21 cellular contexts compared by ENCODE assay signal in the genomic region with DNA sequence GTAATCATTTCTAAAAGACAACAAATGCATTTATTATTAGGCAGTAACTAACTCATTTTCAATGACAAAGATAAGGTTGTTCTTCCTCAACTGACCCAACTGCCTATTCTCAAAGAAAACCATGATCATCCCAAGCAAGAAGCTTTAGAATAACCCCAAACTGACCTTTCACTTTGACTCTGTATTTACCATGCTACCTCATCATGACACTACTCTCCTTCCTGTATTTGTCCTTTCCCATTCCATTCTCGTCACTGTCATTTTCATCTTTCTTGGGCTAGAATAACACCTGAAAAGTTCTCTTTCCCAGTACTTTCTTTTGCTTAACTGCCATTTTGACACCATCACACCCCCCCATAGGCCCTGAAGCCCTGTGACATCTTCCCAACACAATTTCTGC. TPM values are rescaled to one million over a fixed set of nuclear protein-coding genes. Genes with fewer than 3 reads are reported as not detected.
DNase-seq lines count a peak whose midpoint lies in the region; ATAC-seq, FAIRE-seq and TF ChIP-seq lines count a peak whose summit lies in the region.
"Had no signal": no experiment of that assay in that cellular context is flagged by ENCODE, and none has a peak within 500 bp of the region (broad histone marks: within the 10 kb centered on the region; RNA-seq: fewer than 3 reads in every experiment).

No MANE protein-coding gene starts in this region.

- no peak for DNase-seq in activated CD4-positive, alpha-beta T cell treated with anti-CD3 and anti-CD28 coated beads for 36 hours
- no peak for DNase-seq in activated CD4-positive, alpha-beta T cell treated with anti-CD3 and anti-CD28 coated beads for 48 hours
- DNase-seq in CD4-positive, alpha-beta T cell: no peak
- DNase-seq in GM19239 (ENCODE audit: insufficient read length, low spot score): no peak
- DNase-seq in activated T-helper 2 cell treated with anti-CD3 and anti-CD28 coated beads, Interferon-gamma antibody, Interleukin-2, Interleukin-4, amounts not matched to agents 10 μg/mL and 5 μg/mL and 100 μg/mL, durations not matched to agents 14 hours and 24 hours and 36 hours (ENCODE audit: low spot score): no peak
- DNase-seq in mesendoderm: no peak
- no peak for DNase-seq in putamen (ENCODE audit: low spot score)
- no peak for DNase-seq in SW 1271 (lab: John Stamatoyannopoulos, UW)
- DNase-seq: activated CD4-positive, alpha-beta T cell treated with anti-CD3 and anti-CD28 coated beads, Interleukin-2, amount 10 ng/mL, durations not matched to agents 7 days and 5 days; amygdala; GOT3; naive B cell; NCI-H146; NCI-H2107; OCI-M1; stimulated activated naive CD4-positive, alpha-beta T cell treated with Interleukin-2 at 50 U/mL for 16 hours had no signal

- no peak for TF ChIP-seq CTCF in CD4-positive, alpha-beta T cell (IDR thresholded peaks at IDR 0.05)

- H3K9me3 ChIP-seq in CD4-positive, alpha-beta T cell (ENCODE audit: control insufficient read depth, low read length): no peaks in the 10 kb centered on the region
- H3K9me3 ChIP-seq: prostate gland had no signal

- H2AK5ac ChIP-seq in mesendoderm (ENCODE audit: low read length): no peak overlapping the region

- H2BK5ac ChIP-seq in mesendoderm (ENCODE audit: low read length): no peak overlapping the region

- no peak overlapping the region for H3K18ac ChIP-seq in mesendoderm (ENCODE audit: low read length)

- H3K27ac Mint-ChIP-seq in activated CD4-positive, alpha-beta T cell treated with anti-CD3 and anti-CD28 coated beads for 36 hours: peak overlapping the region; percentile 37
- peak overlapping the region; percentile 54 for H3K27ac Mint-ChIP-seq in CD4-positive, alpha-beta T cell
- peak overlapping the region; percentile 28 for H3K27ac Mint-ChIP-seq in activated T-helper 2 cell treated with anti-CD3 and anti-CD28 coated beads, Interferon-gamma antibody, Interleukin-2, Interleukin-4, amounts not matched to agents 10 μg/mL and 5 μg/mL and 100 μg/mL, durations not matched to agents 14 hours and 24 hours and 36 hours
- H3K27ac Mint-ChIP-seq: activated CD4-positive, alpha-beta T cell treated with anti-CD3 and anti-CD28 coated beads, Interleukin-2, amount 10 ng/mL, durations not matched to agents 7 days and 5 days; mesothelial cell of epicardium had no signal

- no peaks in the 10 kb centered on the region for H3K36me3 ChIP-seq in mesendoderm (ENCODE audit: control insufficient read depth, insufficient read depth, low read length)
- H3K36me3 ChIP-seq: prostate gland had no signal

- H3K4ac ChIP-seq in mesendoderm (ENCODE audit: low read depth, low read length): no peak overlapping the region

- H3K27ac ChIP-seq in CD4-positive, alpha-beta T cell (ENCODE audit: low read depth, low read length): no peak overlapping the region
- no peak overlapping the region for H3K27ac ChIP-seq in mesendoderm (ENCODE audit: low read depth, low read length)
- H3K27ac ChIP-seq: 22Rv1, prostate gland, SK-N-MC had no signal

- H3K79me1 ChIP-seq in mesendoderm (ENCODE audit: low read length): peaks cover 24% of the 10 kb centered on the region

- no CpG with 5 or more reads among the region's 1 CpG for WGBS in mesendoderm (ENCODE audit: extremely low coverage, insufficient coverage, low lambda C conversion rate)

- H3K36me3 Mint-ChIP-seq in activated CD4-positive, alpha-beta T cell treated with anti-CD3 and anti-CD28 coated beads for 36 hours (ENCODE audit: low read depth): peaks cover 2% of the 10 kb centered on the region
- H3K36me3 Mint-ChIP-seq in CD4-positive, alpha-beta T cell (ENCODE audit: low read depth): no peaks in the 10 kb centered on the region
- H3K36me3 Mint-ChIP-seq in activated T-helper 2 cell treated with anti-CD3 and anti-CD28 coated beads, Interferon-gamma antibody, Interleukin-2, Interleukin-4, amounts not matched to agents 10 μg/mL and 5 μg/mL and 100 μg/mL, durations not matched to agents 14 hours and 24 hours and 36 hours (ENCODE audit: low read depth): no peaks in the 10 kb centered on the region
- H3K36me3 Mint-ChIP-seq: mesothelial cell of epicardium, naive B cell had no signal

- ATAC-seq in activated CD4-positive, alpha-beta T cell treated with anti-CD3 and anti-CD28 coated beads for 36 hours: no peak
- ATAC-seq in CD4-positive, alpha-beta T cell (ENCODE audit: poor library complexity): no peak

- no peak overlapping the region for H4K5ac ChIP-seq in mesendoderm (ENCODE audit: low read length)

- no peak overlapping the region for H3K9ac ChIP-seq in mesendoderm (ENCODE audit: low read length)

- H3K4me1 ChIP-seq in mesendoderm (ENCODE audit: control insufficient read depth, low read depth, low read length): peaks cover 4% of the 10 kb centered on the region
- H3K4me1 ChIP-seq: prostate gland had no signal

- no peaks in the 10 kb centered on the region for H3K9me3 Mint-ChIP-seq in activated CD4-positive, alpha-beta T cell treated with anti-CD3 and anti-CD28 coated beads for 36 hours (ENCODE audit: low read depth)
- no peaks in the 10 kb centered on the region for H3K9me3 Mint-ChIP-seq in CD4-positive, alpha-beta T cell
- H3K9me3 Mint-ChIP-seq in activated T-helper 2 cell treated with anti-CD3 and anti-CD28 coated beads, Interferon-gamma antibody, Interleukin-2, Interleukin-4, amounts not matched to agents 10 μg/mL and 5 μg/mL and 100 μg/mL, durations not matched to agents 14 hours and 24 hours and 36 hours: no peaks in the 10 kb centered on the region
- H3K9me3 Mint-ChIP-seq: activated CD4-positive, alpha-beta T cell treated with anti-CD3 and anti-CD28 coated beads, Interleukin-2, amount 10 ng/mL, durations not matched to agents 7 days and 5 days; mesothelial cell of epicardium; naive B cell had no signal

- POLR2A ChIA-PET in activated CD4-positive, alpha-beta T cell treated with anti-CD3 and anti-CD28 coated beads for 36 hours (lab: Charles Lee): no interaction called here
- POLR2A ChIA-PET in CD4-positive, alpha-beta T cell (lab: Charles Lee): no interaction called here

- no peaks in the 10 kb centered on the region for H3K27me3 ChIP-seq in CD4-positive, alpha-beta T cell (ENCODE audit: control insufficient read depth, insufficient read depth, low read length)
- no peaks in the 10 kb centered on the region for H3K27me3 ChIP-seq in mesendoderm (ENCODE audit: insufficient read depth, low read length, poor library complexity)

- no peak overlapping the region for H3K4me3 Mint-ChIP-seq in activated CD4-positive, alpha-beta T cell treated with anti-CD3 and anti-CD28 coated beads for 36 hours
- H3K4me3 Mint-ChIP-seq in CD4-positive, alpha-beta T cell: peak overlapping the region; percentile 51
- no peak overlapping the region for H3K4me3 Mint-ChIP-seq in activated T-helper 2 cell treated with anti-CD3 and anti-CD28 coated beads, Interferon-gamma antibody, Interleukin-2, Interleukin-4, amounts not matched to agents 10 μg/mL and 5 μg/mL and 100 μg/mL, durations not matched to agents 14 hours and 24 hours and 36 hours (ENCODE audit: low read depth)
- H3K4me3 Mint-ChIP-seq: activated CD4-positive, alpha-beta T cell treated with anti-CD3 and anti-CD28 coated beads, Interleukin-2, amount 10 ng/mL, durations not matched to agents 7 days and 5 days; mesothelial cell of epicardium had no signal

- no peak overlapping the region for H2BK120ac ChIP-seq in mesendoderm (ENCODE audit: low read depth, low read length)

- H3K4me2 ChIP-seq in mesendoderm (ENCODE audit: low read length): no peak overlapping the region

- H3K4me1 Mint-ChIP-seq in activated CD4-positive, alpha-beta T cell treated with anti-CD3 and anti-CD28 coated beads for 36 hours: peaks cover 57% of the 10 kb centered on the region
- peaks cover 63% of the 10 kb centered on the region for H3K4me1 Mint-ChIP-seq in CD4-positive, alpha-beta T cell (ENCODE audit: low read depth)
- peaks cover 35% of the 10 kb centered on the region for H3K4me1 Mint-ChIP-seq in activated T-helper 2 cell treated with anti-CD3 and anti-CD28 coated beads, Interferon-gamma antibody, Interleukin-2, Interleukin-4, amounts not matched to agents 10 μg/mL and 5 μg/mL and 100 μg/mL, durations not matched to agents 14 hours and 24 hours and 36 hours (ENCODE audit: low read depth)

- H3K56ac ChIP-seq in mesendoderm (ENCODE audit: low read length): no peak overlapping the region

- H3K4me3 ChIP-seq in mesendoderm (ENCODE audit: low read length): no peak overlapping the region
- H3K4me3 ChIP-seq: prostate gland, SK-N-MC had no signal

- FAIRE-seq in GM19239 (lab: Jason Lieb, UNC): peak; percentile 48
- FAIRE-seq: islet of Langerhans had no signal

- intact Hi-C loops in activated CD4-positive, alpha-beta T cell treated with anti-CD3 and anti-CD28 coated beads for 36 hours (cut with DNase I, micrococcal nuclease): no loop called here
- intact Hi-C loops in CD4-positive, alpha-beta T cell (cut with DNase I, micrococcal nuclease): no loop called here
- intact Hi-C loops in activated T-helper 2 cell treated with anti-CD3 and anti-CD28 coated beads, Interferon-gamma antibody, Interleukin-2, Interleukin-4, amounts not matched to agents 10 μg/mL and 5 μg/mL and 100 μg/mL, durations not matched to agents 14 hours and 24 hours and 36 hours (cut with micrococcal nuclease): no loop called here

- H3K27me3 Mint-ChIP-seq in activated CD4-positive, alpha-beta T cell treated with anti-CD3 and anti-CD28 coated beads for 36 hours: no peaks in the 10 kb centered on the region
- H3K27me3 Mint-ChIP-seq in CD4-positive, alpha-beta T cell: no peaks in the 10 kb centered on the region
- H3K27me3 Mint-ChIP-seq in activated T-helper 2 cell treated with anti-CD3 and anti-CD28 coated beads, Interferon-gamma antibody, Interleukin-2, Interleukin-4, amounts not matched to agents 10 μg/mL and 5 μg/mL and 100 μg/mL, durations not matched to agents 14 hours and 24 hours and 36 hours (ENCODE audit: low read depth): no peaks in the 10 kb centered on the region
- H3K27me3 Mint-ChIP-seq: activated CD4-positive, alpha-beta T cell treated with anti-CD3 and anti-CD28 coated beads, Interleukin-2, amount 10 ng/mL, durations not matched to agents 7 days and 5 days; naive B cell had no signal

- no peak overlapping the region for H2BK15ac ChIP-seq in mesendoderm (replicated peaks; ENCODE audit: low read depth)

- CTCF ChIA-PET in activated CD4-positive, alpha-beta T cell treated with anti-CD3 and anti-CD28 coated beads for 36 hours (lab: Charles Lee): interaction anchor here (0.7 kb wide), 1 partner anchor 49 kb away, joined by 4 read pairs; no protein-coding TSS in a partner anchor
- CTCF ChIA-PET in CD4-positive, alpha-beta T cell (lab: Charles Lee): no interaction called here

- peaks cover 29% of the 10 kb centered on the region for H3K79me2 ChIP-seq in mesendoderm (ENCODE audit: control insufficient read depth, insufficient read depth, low read length)

- H4K8ac ChIP-seq in mesendoderm (ENCODE audit: low read depth, low read length): no peak overlapping the region

- H3K23ac ChIP-seq in mesendoderm (ENCODE audit: low read length): no peak overlapping the region

RNA-seq across cellular contexts. Expression of a gene that starts 48.3 kb away (rescaled TPM):
- total RNA-seq in activated CD4-positive, alpha-beta T cell treated with anti-CD3 and anti-CD28 coated beads for 36 hours: 10 to 100 TPM; 64.1 to 68.3 TPM
- total RNA-seq in CD4-positive, alpha-beta T cell: 10 to 100 TPM; 61.6 to 64.1 TPM
- total RNA-seq in activated T-helper 2 cell treated with anti-CD3 and anti-CD28 coated beads, Interferon-gamma antibody, Interleukin-2, Interleukin-4, amounts not matched to agents 10 μg/mL and 5 μg/mL and 100 μg/mL, durations not matched to agents 14 hours and 24 hours and 36 hours: 70.5 and 74.3 TPM in 2 replicates
- polyA plus RNA-seq in mesendoderm (2013, experiment 1 of 2): 28.5 TPM
- polyA plus RNA-seq in mesendoderm (2013, experiment 2 of 2): 28.6 TPM
